Comparison of ENCODE assay signal across 7 cellular contexts in genomic region chr2:23595601-23596251, GRCh38.
A peak's percentile ranks its signal among the peaks of the same experiment; 100 is the strongest.
DNase-seq lines count a peak whose midpoint lies in the region; FAIRE-seq and TF ChIP-seq lines count a peak whose summit lies in the region.

No MANE protein-coding gene starts in this region.

- CTCF ChIA-PET in activated naive CD4-positive, alpha-beta T cell treated with anti-CD3 and anti-CD28 coated beads, Interleukin-2, amount 10 ng/mL, durations not matched to agents 7 days and 5 days (lab: Charles Lee) = no interaction called here

- no peaks in the 10 kb centered on the region for H3K79me2 ChIP-seq in astrocyte (ENCODE audit: insufficient read depth, low read length)

- peak overlapping the region; percentile 77 for H3K4me2 ChIP-seq in astrocyte (ENCODE audit: low read length)

- H3K4me1 Mint-ChIP-seq in astrocyte (ENCODE audit: low read depth, unreplicated experiment) = peaks cover 15% of the 10 kb centered on the region
- no peaks in the 10 kb centered on the region for H3K4me1 Mint-ChIP-seq in activated naive CD4-positive, alpha-beta T cell treated with anti-CD3 and anti-CD28 coated beads, Interleukin-2, amount 10 ng/mL, durations not matched to agents 7 days and 5 days

- H3K9me3 ChIP-seq in astrocyte (ENCODE audit: insufficient read depth, low read depth, low read length) = no peaks in the 10 kb centered on the region
- H3K9me3 ChIP-seq in tibial artery = no peaks in the 10 kb centered on the region

- no peaks in the 10 kb centered on the region for H3K36me3 Mint-ChIP-seq in astrocyte (ENCODE audit: low read depth, unreplicated experiment)
- H3K36me3 Mint-ChIP-seq in activated naive CD4-positive, alpha-beta T cell treated with anti-CD3 and anti-CD28 coated beads, Interleukin-2, amount 10 ng/mL, durations not matched to agents 7 days and 5 days = no peaks in the 10 kb centered on the region

- H3K4me3 ChIP-seq in astrocyte (ENCODE audit: insufficient read depth, low read depth, low read length) = no peak overlapping the region
- H3K4me3 ChIP-seq in tibial artery = peak overlapping the region; percentile 1 to 10

- peak overlapping the region; percentile 24 for H3K9ac ChIP-seq in astrocyte (ENCODE audit: low read length)

- TF ChIP-seq CTCF in astrocyte (IDR thresholded peaks at IDR 0.05; ENCODE audit: insufficient read depth, low read depth, low read length) (no peak), tibial artery (IDR thresholded peaks at IDR 0.05) (no peak)

- H3K9me3 Mint-ChIP-seq in astrocyte (ENCODE audit: unreplicated experiment) = no peaks in the 10 kb centered on the region
- no peaks in the 10 kb centered on the region for H3K9me3 Mint-ChIP-seq in activated naive CD4-positive, alpha-beta T cell treated with anti-CD3 and anti-CD28 coated beads, Interleukin-2, amount 10 ng/mL, durations not matched to agents 7 days and 5 days

- peaks cover 32% of the 10 kb centered on the region for H3K27me3 Mint-ChIP-seq in astrocyte (ENCODE audit: low read depth, unreplicated experiment)
- H3K27me3 Mint-ChIP-seq in activated naive CD4-positive, alpha-beta T cell treated with anti-CD3 and anti-CD28 coated beads, Interleukin-2, amount 10 ng/mL, durations not matched to agents 7 days and 5 days = peaks cover 8% of the 10 kb centered on the region

- H3K27me3 ChIP-seq in astrocyte (ENCODE audit: insufficient read depth, low read length) = no peaks in the 10 kb centered on the region
- H3K27me3 ChIP-seq in tibial artery = no peaks in the 10 kb centered on the region

- no peaks in the 10 kb centered on the region for H3K36me3 ChIP-seq in astrocyte (ENCODE audit: insufficient read depth, low read length)
- no peaks in the 10 kb centered on the region for H3K36me3 ChIP-seq in tibial artery

- H4K20me1 ChIP-seq in astrocyte (ENCODE audit: insufficient read depth, low read length) = no peaks in the 10 kb centered on the region

- intact Hi-C loops in tibial artery (cut with DNase I; ENCODE audit: low total_unique reads) = no loop called here

- H3K27ac ChIP-seq in astrocyte (ENCODE audit: low read depth, low read length) (no peak overlapping the region), tibial artery (peak overlapping the region; percentile 63 to 75)

- FAIRE-seq in astrocyte (lab: Jason Lieb, UNC) = no peak

- DNase-seq in NCI-H1105 treated with DMSO at 0.1 percent for 48 hours (lab: John Stamatoyannopoulos, UW) (peak; percentile 69), astrocyte (ENCODE audit: low read depth) (peak; percentile 80), kidney glomerular epithelial cell (lab: John Stamatoyannopoulos, UW) (peak; percentile 51), tibial artery (peak in 1 of 2 donors; percentile 81), NK-92 (lab: John Stamatoyannopoulos, UW; ENCODE audit: unreplicated experiment) (no peak)
- no peak for DNase-seq in activated naive CD4-positive, alpha-beta T cell treated with anti-CD3 and anti-CD28 coated beads, Interleukin-2, amount 10 ng/mL, durations not matched to agents 7 days and 5 days
- DNase-seq in stimulated activated naive CD4-positive, alpha-beta T cell (lab: John Stamatoyannopoulos, UW) = no peak

- H3K4me1 ChIP-seq in astrocyte (ENCODE audit: insufficient read depth, low read length) (peaks cover 13% of the 10 kb centered on the region), tibial artery (peaks cover 0 to 34% (median 16%) of the 10 kb centered on the region in 4 donors)

- peak overlapping the region; percentile 20 for H3K4me3 Mint-ChIP-seq in astrocyte (ENCODE audit: unreplicated experiment)
- H3K4me3 Mint-ChIP-seq in activated naive CD4-positive, alpha-beta T cell treated with anti-CD3 and anti-CD28 coated beads, Interleukin-2, amount 10 ng/mL, durations not matched to agents 7 days and 5 days = no peak overlapping the region

- peak overlapping the region; percentile 7 for H3K27ac Mint-ChIP-seq in astrocyte (ENCODE audit: unreplicated experiment)
- H3K27ac Mint-ChIP-seq in activated naive CD4-positive, alpha-beta T cell treated with anti-CD3 and anti-CD28 coated beads, Interleukin-2, amount 10 ng/mL, durations not matched to agents 7 days and 5 days = no peak overlapping the region

- peak overlapping the region; percentile 14 for H2AFZ ChIP-seq in astrocyte (ENCODE audit: low read depth, low read length)

Comparison
In these comparisons a context has a peak if more than half of its experiments do, and no peak if none do; other contexts are left out.
1. DNase-seq: peak in NCI-H1105 treated with DMSO at 0.1 percent for 48 hours (single experiment), astrocyte (single experiment) and kidney glomerular epithelial cell (single experiment); none in NK-92 (single experiment), activated naive CD4-positive, alpha-beta T cell treated with anti-CD3 and anti-CD28 coated beads, Interleukin-2, amount 10 ng/mL, durations not matched to agents 7 days and 5 days (single experiment) and stimulated activated naive CD4-positive, alpha-beta T cell (0 of 6).